8 cellular contexts compared by ENCODE assay signal in genomic region chr10:92079003-92079402, GRCh38.
"Had no signal": no experiment of that assay in that cellular context is flagged by ENCODE, and none has a peak within 500 bp of the region (broad histone marks: within the 10 kb centered on the region; RNA-seq: fewer than 3 reads in every experiment).

No MANE protein-coding gene starts in this region.

- H2AFZ ChIP-seq: GM23248 had no signal

- H3K27ac ChIP-seq: GM23248 had no signal

- FAIRE-seq: HTR-8/SVneo had no signal

- H3K4me3 ChIP-seq: GM23248, HAP-1 had no signal

- H3K9ac ChIP-seq: GM23248 had no signal

- H3K36me3 ChIP-seq: HAP-1 had no signal

- H3K9me3 ChIP-seq: HAP-1 had no signal

- ATAC-seq: HCT116 had no signal

- DNase-seq: GM23248, GOT3, H7, HFFc6, IMR-90 had no signal

- H3K4me3 Mint-ChIP-seq: HFFc6 had no signal

- H3K9me3 Mint-ChIP-seq: HFFc6 had no signal

- H3K27ac Mint-ChIP-seq: HFFc6 had no signal
